In the genomic region with DNA sequence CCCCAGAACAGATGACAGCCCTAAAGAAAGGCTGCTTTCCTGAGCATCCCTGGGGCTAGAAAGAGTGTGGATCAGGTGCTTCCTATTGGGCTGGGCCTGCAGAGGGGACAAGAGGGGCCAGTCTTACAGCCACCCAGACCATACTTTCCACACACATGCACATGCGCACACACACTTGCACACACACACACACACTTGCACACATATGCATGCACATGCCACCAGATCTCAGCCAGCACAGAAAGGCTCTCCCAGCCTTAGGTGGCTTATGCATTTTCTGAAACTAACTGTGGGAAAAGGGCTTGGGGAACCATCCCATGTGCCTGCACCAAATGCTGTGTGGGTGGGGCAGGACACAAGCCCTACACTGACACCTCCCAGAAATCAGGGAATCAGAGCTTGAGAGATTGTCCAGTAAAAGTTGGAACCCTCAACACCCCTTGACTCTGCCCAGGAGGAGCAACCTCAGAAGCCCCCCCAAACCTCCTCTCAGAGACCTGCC, we compare ENCODE assay signal across 17 cellular contexts. TPM values are rescaled to one million over a fixed set of nuclear protein-coding genes. Genes with fewer than 3 reads are reported as not detected.
DNase-seq lines count a peak whose midpoint lies in the region; TF ChIP-seq lines count a peak whose summit lies in the region.
"Had no signal": no experiment of that assay in that cellular context is flagged by ENCODE, and none has a peak within 500 bp of the region (broad histone marks: within the 10 kb centered on the region; RNA-seq: fewer than 3 reads in every experiment).

No MANE protein-coding gene starts in this region.

- no peak overlapping the region for H2BK20ac ChIP-seq in H9 (ENCODE audit: low read depth, low read length, poor library complexity, severe bottlenecking)

- H3K9ac ChIP-seq in colonic mucosa (ENCODE audit: low read depth in 2 of 2, low read length in 2 of 2) (no peak overlapping the region), smooth muscle cell (ENCODE audit: low read depth) (no peak overlapping the region), H9 (ENCODE audit: extremely low read depth, insufficient read length, low read length) (no peak overlapping the region)

- DNase-seq in Calu3 (no peak), colonic mucosa (no peak), smooth muscle cell (lab: John Stamatoyannopoulos, UW; ENCODE audit: unreplicated experiment) (no peak), RWPE1 (ENCODE audit: low spot score) (no peak), glutamatergic neuron (no peak), H9 (no peak)
- no peak for DNase-seq in activated T-helper 1 cell treated with anti-CD3 and anti-CD28 coated beads, Interleukin-12 subunit alpha, Interleukin-12 subunit beta, Interleukin-2, Interleukin-4 antibody, amounts not matched to agents 30 ng/mL and 10 ng/mL and 1 ng/mL, durations not matched to agents 14 hours and 24 hours and 36 hours (ENCODE audit: low spot score)
- DNase-seq: activated effector memory CD4-positive, alpha-beta T cell treated with anti-CD3 and anti-CD28 coated beads, Interleukin-2, amount 50 U/mL, for 16 hours; CD4-positive, CD25-positive, alpha-beta regulatory T cell; left cardiac atrium; NCI-H1417; NCI-H2171 treated with DMSO at 0.1 percent for 48 hours; small intestine had no signal

- H3K4me3 ChIP-seq in colonic mucosa (peak overlapping the region; percentile 38), smooth muscle cell (peak overlapping the region; percentile 79)
- H3K4me3 ChIP-seq: SK-N-MC had no signal

- POLR2A ChIA-PET in RWPE1 (lab: Yijun Ruan, JAX; ENCODE audit: low non-redundant PET), result no interaction called here

- H2BK5ac ChIP-seq in H9 (ENCODE audit: insufficient read length, low read length), result no peak overlapping the region

- H2BK12ac ChIP-seq in H9 (ENCODE audit: insufficient read length, low read depth, low read length), result no peak overlapping the region

- no peak overlapping the region for H3K23ac ChIP-seq in H9 (ENCODE audit: insufficient read length, low read depth, low read length)

- H3K18ac ChIP-seq in H9 (ENCODE audit: insufficient read length, low read depth, low read length), result no peak overlapping the region

- no peaks in the 10 kb centered on the region for H3K79me1 ChIP-seq in H9 (ENCODE audit: insufficient read depth, low read depth, low read length, poor library complexity, severe bottlenecking)

- H2AFZ ChIP-seq in smooth muscle cell (ENCODE audit: low read depth) (no peak overlapping the region), H9 (ENCODE audit: low read length) (no peak overlapping the region)

- WGBS in smooth muscle cell (ENCODE audit: low lambda C conversion rate), result 100% methylated on average over 1 of the region's 1 CpG
- no CpG with 5 or more reads among the region's 1 CpG for WGBS in H9 (ENCODE audit: extremely low coverage, insufficient read length, low lambda C conversion rate)

- no peak overlapping the region for H2AK5ac ChIP-seq in H9 (ENCODE audit: insufficient read length, low read length)

- no peak overlapping the region for H4K5ac ChIP-seq in H9 (ENCODE audit: insufficient read length, low read depth, low read length)

- H3K36me3 ChIP-seq in colonic mucosa (no peaks in the 10 kb centered on the region), smooth muscle cell (ENCODE audit: low read depth) (no peaks in the 10 kb centered on the region)
- H3K36me3 ChIP-seq: pancreas had no signal

- H3K36me3 Mint-ChIP-seq in Calu3 (ENCODE audit: insufficient read depth, unreplicated experiment) (peaks cover 38% of the 10 kb centered on the region), nephron (ENCODE audit: low read depth) (no peaks in the 10 kb centered on the region), glutamatergic neuron (ENCODE audit: unreplicated experiment) (peaks cover 4% of the 10 kb centered on the region), H9 (ENCODE audit: insufficient read depth in 1 of 3, low read depth in 3 of 3) (peaks cover 4 to 9% (median 7%) of the 10 kb centered on the region in 3 experiments; a peak in 6 of 7 replicates)
- peaks cover 8% of the 10 kb centered on the region for H3K36me3 Mint-ChIP-seq in activated T-helper 1 cell treated with anti-CD3 and anti-CD28 coated beads, Interleukin-12 subunit alpha, Interleukin-12 subunit beta, Interleukin-2, Interleukin-4 antibody, amounts not matched to agents 30 ng/mL and 10 ng/mL and 1 ng/mL, durations not matched to agents 14 hours and 24 hours and 36 hours (ENCODE audit: low read depth)
- H3K36me3 Mint-ChIP-seq: CD4-positive, CD25-positive, alpha-beta regulatory T cell had no signal

- TF ChIP-seq CTCF in Calu3 (IDR thresholded peaks at IDR 0.05; ENCODE audit: unreplicated experiment) (no peak), colonic mucosa (IDR thresholded peaks at IDR 0.05) (no peak), nephron (IDR thresholded peaks at IDR 0.05; ENCODE audit: unreplicated experiment in 3 of 3) (no peak), smooth muscle cell (IDR thresholded peaks at IDR 0.05; ENCODE audit: borderline replicate concordance, insufficient read depth, poor library complexity, severe bottlenecking) (no peak), RWPE1 (conservative IDR thresholded peaks at IDR 0.05; ENCODE audit: low read depth) (no peak), glutamatergic neuron (IDR thresholded peaks at IDR 0.05; ENCODE audit: partially characterized antibody, unreplicated experiment) (no peak), H9 (conservative IDR thresholded peaks at IDR 0.05) (no peak)

- intact Hi-C loops in Calu3 (cut with micrococcal nuclease; ENCODE audit: unreplicated experiment), result loop anchor here (2.0 kb wide), 1 partner anchor 78 kb away; no protein-coding TSS in a partner anchor
- intact Hi-C loops in colonic mucosa (cut with DNase I), result loop anchor here (5.0 kb wide), 1 partner anchor 81 kb away; no protein-coding TSS in a partner anchor
- intact Hi-C loops in activated T-helper 1 cell treated with anti-CD3 and anti-CD28 coated beads, Interleukin-12 subunit alpha, Interleukin-12 subunit beta, Interleukin-2, Interleukin-4 antibody, amounts not matched to agents 30 ng/mL and 10 ng/mL and 1 ng/mL, durations not matched to agents 14 hours and 24 hours and 36 hours (cut with micrococcal nuclease), result no loop called here

- no peak overlapping the region for H3T11ph ChIP-seq in H9 (ENCODE audit: low read length)

- no peak overlapping the region for H4K8ac ChIP-seq in H9 (replicated peaks; ENCODE audit: insufficient read length, low read depth, low read length)

- H3K27me3 ChIP-seq in colonic mucosa (peaks cover 39% of the 10 kb centered on the region), smooth muscle cell (ENCODE audit: low read depth) (peaks cover 31% of the 10 kb centered on the region), H9 (ENCODE audit: insufficient read depth, low read length) (peaks cover 49% of the 10 kb centered on the region)

- H3K4me3 Mint-ChIP-seq in Calu3 (ENCODE audit: low read depth, unreplicated experiment), result peak overlapping the region; percentile 76
- H3K4me3 Mint-ChIP-seq in nephron, result peak overlapping the region; percentile 36 to 86 (median 80)
- H3K4me3 Mint-ChIP-seq in activated T-helper 1 cell treated with anti-CD3 and anti-CD28 coated beads, Interleukin-12 subunit alpha, Interleukin-12 subunit beta, Interleukin-2, Interleukin-4 antibody, amounts not matched to agents 30 ng/mL and 10 ng/mL and 1 ng/mL, durations not matched to agents 14 hours and 24 hours and 36 hours, result no peak overlapping the region
- no peak overlapping the region for H3K4me3 Mint-ChIP-seq in glutamatergic neuron (ENCODE audit: unreplicated experiment)
- peak overlapping the region in 1 of 2 experiments; percentile 28; a peak in 2 of 5 replicates for H3K4me3 Mint-ChIP-seq in H9
- H3K4me3 Mint-ChIP-seq: CD4-positive, CD25-positive, alpha-beta regulatory T cell had no signal

- peaks cover 18% of the 10 kb centered on the region for H3K27me3 Mint-ChIP-seq in Calu3 (ENCODE audit: unreplicated experiment)
- H3K27me3 Mint-ChIP-seq in nephron (ENCODE audit: low read depth), result peaks cover 75% of the 10 kb centered on the region
- H3K27me3 Mint-ChIP-seq in activated T-helper 1 cell treated with anti-CD3 and anti-CD28 coated beads, Interleukin-12 subunit alpha, Interleukin-12 subunit beta, Interleukin-2, Interleukin-4 antibody, amounts not matched to agents 30 ng/mL and 10 ng/mL and 1 ng/mL, durations not matched to agents 14 hours and 24 hours and 36 hours (ENCODE audit: insufficient read depth), result peaks cover 32% of the 10 kb centered on the region
- H3K27me3 Mint-ChIP-seq in glutamatergic neuron (ENCODE audit: unreplicated experiment), result peaks cover 28% of the 10 kb centered on the region
- H3K27me3 Mint-ChIP-seq in H9 (ENCODE audit: low read depth), result peaks cover 87% of the 10 kb centered on the region

- H3K4me2 ChIP-seq in smooth muscle cell, result peak overlapping the region; percentile 92
- H3K4me2 ChIP-seq in H9 (ENCODE audit: insufficient read depth, insufficient read length, low read length), result no peak overlapping the region

- no peak overlapping the region for H3K27ac Mint-ChIP-seq in Calu3 (ENCODE audit: unreplicated experiment)
- H3K27ac Mint-ChIP-seq in nephron, result peak overlapping the region in 1 of 3 experiments; percentile 48
- no peak overlapping the region for H3K27ac Mint-ChIP-seq in activated T-helper 1 cell treated with anti-CD3 and anti-CD28 coated beads, Interleukin-12 subunit alpha, Interleukin-12 subunit beta, Interleukin-2, Interleukin-4 antibody, amounts not matched to agents 30 ng/mL and 10 ng/mL and 1 ng/mL, durations not matched to agents 14 hours and 24 hours and 36 hours
- H3K27ac Mint-ChIP-seq in glutamatergic neuron (ENCODE audit: unreplicated experiment), result no peak overlapping the region
- no peak overlapping the region for H3K27ac Mint-ChIP-seq in H9
- H3K27ac Mint-ChIP-seq: CD4-positive, CD25-positive, alpha-beta regulatory T cell had no signal

- H3K9me3 Mint-ChIP-seq in Calu3 (ENCODE audit: low read depth, unreplicated experiment) (no peaks in the 10 kb centered on the region), nephron (peaks cover 3% of the 10 kb centered on the region), glutamatergic neuron (ENCODE audit: unreplicated experiment) (peaks cover 6% of the 10 kb centered on the region), H9 (peaks cover 19% of the 10 kb centered on the region in 2 experiments)
- peaks cover 13% of the 10 kb centered on the region for H3K9me3 Mint-ChIP-seq in activated T-helper 1 cell treated with anti-CD3 and anti-CD28 coated beads, Interleukin-12 subunit alpha, Interleukin-12 subunit beta, Interleukin-2, Interleukin-4 antibody, amounts not matched to agents 30 ng/mL and 10 ng/mL and 1 ng/mL, durations not matched to agents 14 hours and 24 hours and 36 hours

- no peaks in the 10 kb centered on the region for H3K9me3 ChIP-seq in colonic mucosa
- H3K9me3 ChIP-seq in smooth muscle cell (replicated peaks; ENCODE audit: low read depth), result no peaks in the 10 kb centered on the region
- peaks cover 10% of the 10 kb centered on the region for H3K9me3 ChIP-seq in H9 (ENCODE audit: control insufficient read depth, low read depth, low read length)
- H3K9me3 ChIP-seq: pancreas had no signal

- peaks cover 9% of the 10 kb centered on the region for H3K4me1 Mint-ChIP-seq in Calu3 (ENCODE audit: low read depth, unreplicated experiment)
- H3K4me1 Mint-ChIP-seq in nephron, result peaks cover 24% of the 10 kb centered on the region
- no peaks in the 10 kb centered on the region for H3K4me1 Mint-ChIP-seq in activated T-helper 1 cell treated with anti-CD3 and anti-CD28 coated beads, Interleukin-12 subunit alpha, Interleukin-12 subunit beta, Interleukin-2, Interleukin-4 antibody, amounts not matched to agents 30 ng/mL and 10 ng/mL and 1 ng/mL, durations not matched to agents 14 hours and 24 hours and 36 hours (ENCODE audit: low read depth)
- no peaks in the 10 kb centered on the region for H3K4me1 Mint-ChIP-seq in glutamatergic neuron (ENCODE audit: low read depth, unreplicated experiment)
- H3K4me1 Mint-ChIP-seq in H9, result peaks cover 10 to 12% of the 10 kb centered on the region in 2 experiments

- no peak overlapping the region for H3K27ac ChIP-seq in colonic mucosa
- no peak overlapping the region for H3K27ac ChIP-seq in smooth muscle cell (ENCODE audit: low read depth)
- H3K27ac ChIP-seq in RWPE1, result no peak overlapping the region
- no peak overlapping the region for H3K27ac ChIP-seq in H9 (ENCODE audit: insufficient read length, low read depth, low read length)
- H3K27ac ChIP-seq: pancreas, SK-N-MC had no signal

- no peak overlapping the region for H2BK15ac ChIP-seq in H9 (ENCODE audit: low read depth, low read length)

- H4K20me1 ChIP-seq in smooth muscle cell (ENCODE audit: low read depth), result peaks cover 19% of the 10 kb centered on the region
- peaks cover 2% of the 10 kb centered on the region for H4K20me1 ChIP-seq in H9 (ENCODE audit: control insufficient read depth, insufficient read depth, insufficient read length)

- no peaks in the 10 kb centered on the region for H3K4me1 ChIP-seq in colonic mucosa
- H3K4me1 ChIP-seq in smooth muscle cell (ENCODE audit: low read depth), result peaks cover 12% of the 10 kb centered on the region
- no peaks in the 10 kb centered on the region for H3K4me1 ChIP-seq in H9 (ENCODE audit: insufficient read depth, low read length)
- H3K4me1 ChIP-seq: pancreas had no signal

- no peak overlapping the region; the same call in 1 of the 2 replicates for H3K14ac ChIP-seq in H9 (ENCODE audit: insufficient read depth, low read length)

- H3K79me2 ChIP-seq in smooth muscle cell (ENCODE audit: low read depth), result peaks cover 18% of the 10 kb centered on the region
- H3K79me2 ChIP-seq in H9 (ENCODE audit: insufficient read depth, low read length), result no peaks in the 10 kb centered on the region

- no peak overlapping the region for H2BK120ac ChIP-seq in H9 (ENCODE audit: low read depth, low read length, poor library complexity, severe bottlenecking)

- no peaks in the 10 kb centered on the region for H3F3A ChIP-seq in smooth muscle cell (ENCODE audit: low read depth)

- BruUV-seq in Calu3 (replicated peaks; lab: Mats Ljungman, UMichigan), result TSS peak; percentile 57

- no peak overlapping the region for H4K91ac ChIP-seq in H9 (ENCODE audit: insufficient read length, low read depth, low read length)

- peaks cover 1% of the 10 kb centered on the region for H3K23me2 ChIP-seq in H9 (ENCODE audit: insufficient read length, low read depth, low read length, poor library complexity, severe bottlenecking)

- CTCF ChIA-PET in Calu3 (lab: Charles Lee), result interaction anchor here (1.5 kb wide), 1 partner anchor 82 kb away, joined by 3 read pairs; no protein-coding TSS in a partner anchor
- CTCF ChIA-PET in RWPE1 (lab: Yijun Ruan, JAX), result no interaction called here

- H3K4ac ChIP-seq in H9 (ENCODE audit: low read depth, low read length), result no peak overlapping the region

- no peak overlapping the region for H3K56ac ChIP-seq in H9 (ENCODE audit: insufficient read length, low read depth, low read length)

RNA-seq across cellular contexts. Expression of a gene that starts 2.5 kb away (rescaled TPM):
- total RNA-seq in Calu3 (2022), result 1.7 and 2.3 TPM in 2 replicates
- total RNA-seq in colonic mucosa, result under 1 TPM; 0.16 to 0.35 TPM
- total RNA-seq in smooth muscle cell, result 35.4 and 36.5 TPM in 2 replicates
- 21.0 and 25.6 TPM in 2 replicates for polyA plus RNA-seq in smooth muscle cell
- total RNA-seq in activated T-helper 1 cell treated with anti-CD3 and anti-CD28 coated beads, Interleukin-12 subunit alpha, Interleukin-12 subunit beta, Interleukin-2, Interleukin-4 antibody, amounts not matched to agents 30 ng/mL and 10 ng/mL and 1 ng/mL, durations not matched to agents 14 hours and 24 hours and 36 hours, result not detected in 2 replicates
- not detected for total RNA-seq in glutamatergic neuron (ENCODE audit: unreplicated experiment)
- total RNA-seq in H9 (2021), result 0.20 TPM in 1 of 2 replicates, not detected in the other
- total RNA-seq: CD4-positive, CD25-positive, alpha-beta regulatory T cell had no signal
- polyA plus RNA-seq: AG04450; CD4-positive, CD25-positive, alpha-beta regulatory T cell had no signal

Comparison
In these comparisons a context has a peak if more than half of its experiments do, and no peak if none do; other contexts are left out.
1. H3K4me3 Mint-ChIP-seq: peak in Calu3 (single experiment) and nephron (3 of 3); none in activated T-helper 1 cell treated with anti-CD3 and anti-CD28 coated beads, Interleukin-12 subunit alpha, Interleukin-12 subunit beta, Interleukin-2, Interleukin-4 antibody, amounts not matched to agents 30 ng/mL and 10 ng/mL and 1 ng/mL, durations not matched to agents 14 hours and 24 hours and 36 hours (single experiment) and glutamatergic neuron (single experiment).
2. RNA of a gene that starts 2.5 kb away (total RNA-seq): 35.4 to 36.5 TPM in smooth muscle cell; 1.7 to 2.3 TPM in Calu3, 0.16 to 0.35 TPM in colonic mucosa, not detected in glutamatergic neuron (single experiment), 0.20 TPM in H9 and not detected in activated T-helper 1 cell treated with anti-CD3 and anti-CD28 coated beads, Interleukin-12 subunit alpha, Interleukin-12 subunit beta, Interleukin-2, Interleukin-4 antibody, amounts not matched to agents 30 ng/mL and 10 ng/mL and 1 ng/mL, durations not matched to agents 14 hours and 24 hours and 36 hours; every median in the first group is over 10 times any median in the second.